ENCODE assay signal across 1 cellular context in the genomic region with DNA sequence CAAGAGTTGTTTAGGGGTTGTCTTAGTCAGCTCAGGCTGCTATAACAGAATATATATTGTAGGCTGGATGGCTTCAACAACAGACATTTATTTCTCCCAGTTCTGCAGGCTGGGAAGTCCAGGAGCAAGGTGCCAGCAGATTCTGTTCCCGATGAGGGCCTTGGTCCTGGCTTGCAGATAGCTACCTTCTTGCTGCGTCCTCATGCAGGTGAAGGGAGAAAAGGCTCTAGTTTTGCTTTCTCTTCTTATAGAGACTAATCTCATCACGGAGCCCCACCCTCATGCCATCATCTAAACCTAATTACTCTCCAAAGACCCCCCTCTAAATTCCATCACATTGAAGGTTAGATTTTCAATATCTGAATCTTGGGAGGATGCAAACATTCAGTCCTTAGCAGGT.
TF ChIP-seq lines count a peak whose summit lies in the region.

No MANE protein-coding gene starts in this region.

TF ChIP-seq in IMR-90, 13 proteins besides CTCF, POLR2A, EP300 and RAD21:
- TF ChIP-seq ELK1 (IDR thresholded peaks at IDR 0.05; ENCODE audit: borderline replicate concordance, low read depth, low read length), result no peak
- no peak for TF ChIP-seq SMC3 (IDR thresholded peaks at IDR 0.05; ENCODE audit: low read depth, low read length)
- TF ChIP-seq CEBPB (IDR thresholded peaks at IDR 0.05; ENCODE audit: low read depth, low read length), result no peak
- TF ChIP-seq FOS (IDR thresholded peaks at IDR 0.05; ENCODE audit: low read depth, low read length), result no peak
- no peak for TF ChIP-seq CHD1 (IDR thresholded peaks at IDR 0.05; ENCODE audit: low read depth, low read length)
- TF ChIP-seq MXI1 (IDR thresholded peaks at IDR 0.05; ENCODE audit: borderline replicate concordance, low read depth, low read length), result no peak
- TF ChIP-seq BHLHE40 (IDR thresholded peaks at IDR 0.05; ENCODE audit: low read depth, low read length), result no peak
- TF ChIP-seq MAZ (IDR thresholded peaks at IDR 0.05; ENCODE audit: borderline replicate concordance, low read depth, low read length), result no peak
- TF ChIP-seq MAFK (IDR thresholded peaks at IDR 0.05; ENCODE audit: low read depth, low read length), result no peak
- TF ChIP-seq RFX5 (IDR thresholded peaks at IDR 0.05; ENCODE audit: low read depth, low read length), result no peak
- TF ChIP-seq RCOR1 (IDR thresholded peaks at IDR 0.05; ENCODE audit: insufficient replicate concordance, low read length), result no peak
- no peak for TF ChIP-seq USF2 (IDR thresholded peaks at IDR 0.05; ENCODE audit: low read depth, low read length)
- TF ChIP-seq NFE2L2 (IDR thresholded peaks at IDR 0.05; ENCODE audit: low read depth, low read length), result no peak
